8 cellular contexts compared by ENCODE assay signal in genomic region chr9:34809504-34810186, GRCh38.
A peak's percentile ranks its signal among the peaks of the same experiment; 100 is the strongest.
DNase-seq lines count a peak whose midpoint lies in the region; ATAC-seq and TF ChIP-seq lines count a peak whose summit lies in the region.

No MANE protein-coding gene starts in this region.

- H3K27ac Mint-ChIP-seq in natural killer cell treated with Interleukin-12 subunit alpha and Interleukin-12 subunit beta and Interleukin-15 and Interleukin-18, amount 100 ng/mL, for 72 hours = no peak overlapping the region

- H3K27me3 Mint-ChIP-seq in natural killer cell treated with Interleukin-12 subunit alpha and Interleukin-12 subunit beta and Interleukin-15 and Interleukin-18, amount 100 ng/mL, for 72 hours = peaks cover 36 to 76% of the 10 kb centered on the region in 2 donors

- H3K27me3 ChIP-seq in brain microvascular endothelial cell (replicated peaks) (peaks cover 18% of the 10 kb centered on the region), iPS DF 6.9 (ENCODE audit: control insufficient read depth, insufficient read depth, low read length) (no peaks in the 10 kb centered on the region; the same call in 1 of the 2 replicates), skeletal muscle tissue (ENCODE audit: control insufficient read depth in 3 of 3, insufficient read depth in 3 of 3, low read length in 3 of 3) (peaks cover 6 to 14% (median 11%) of the 10 kb centered on the region in 3 donors)

- TF ChIP-seq CTCF in brain microvascular endothelial cell (IDR thresholded peaks at IDR 0.05; ENCODE audit: low read depth, low read length, missing control alignments) = peak; percentile 65

- H3K36me3 Mint-ChIP-seq in natural killer cell treated with Interleukin-12 subunit alpha and Interleukin-12 subunit beta and Interleukin-15 and Interleukin-18, amount 100 ng/mL, for 72 hours = no peaks in the 10 kb centered on the region

- H3K4me3 ChIP-seq in brain microvascular endothelial cell (ENCODE audit: low read depth, low read length) (no peak overlapping the region), iPS DF 6.9 (ENCODE audit: low read length) (peak overlapping the region; percentile 12; the same call in 1 of the 2 replicates), skeletal muscle tissue (ENCODE audit: low read length in 3 of 3) (peak overlapping the region in 2 of 3 donors; percentile 30 to 60)

- in situ Hi-C loops in brain microvascular endothelial cell (cut with HindIII; ENCODE audit: low pct_ligation_motif_present, low sequenced_read_pairs) = no loop called here

- no peaks in the 10 kb centered on the region for H3K4me1 Mint-ChIP-seq in natural killer cell treated with Interleukin-12 subunit alpha and Interleukin-12 subunit beta and Interleukin-15 and Interleukin-18, amount 100 ng/mL, for 72 hours (ENCODE audit: low read depth in 2 of 2)

- H3K27ac ChIP-seq in brain microvascular endothelial cell (no peak overlapping the region), iPS DF 6.9 (ENCODE audit: low read length) (no peak overlapping the region), skeletal muscle tissue (ENCODE audit: low read depth, low read length) (no peak overlapping the region)

- no peaks in the 10 kb centered on the region for H3K9me3 ChIP-seq in iPS DF 6.9 (ENCODE audit: control insufficient read depth, insufficient read depth, low read length)
- peaks cover 2 to 17% (median 6%) of the 10 kb centered on the region in 3 donors for H3K9me3 ChIP-seq in skeletal muscle tissue (ENCODE audit: control insufficient read depth in 3 of 3, low read length in 3 of 3)

- DNase-seq in DMS53 (lab: John Stamatoyannopoulos, UW) (peak; percentile 49), DMS53 treated with DMSO at 0.1 percent for 48 hours (lab: John Stamatoyannopoulos, UW; ENCODE audit: unreplicated experiment) (no peak), brain microvascular endothelial cell (peak; percentile 1), iPS DF 6.9 (ENCODE audit: low read depth, low spot score) (peak; percentile 35), superior temporal gyrus (ENCODE audit: extremely low spot score) (no peak), AML-193 (lab: John Stamatoyannopoulos, UW) (no peak)
- DNase-seq in natural killer cell treated with Interleukin-12 subunit alpha and Interleukin-12 subunit beta and Interleukin-15 and Interleukin-18, amount 100 ng/mL, for 72 hours (ENCODE audit: low spot score) = no peak

- H3K36me3 ChIP-seq in brain microvascular endothelial cell (replicated peaks) (no peaks in the 10 kb centered on the region), iPS DF 6.9 (ENCODE audit: control insufficient read depth, insufficient read depth, low read length) (no peaks in the 10 kb centered on the region), skeletal muscle tissue (ENCODE audit: control insufficient read depth in 3 of 3, insufficient read depth in 3 of 3, low read length in 3 of 3) (no peaks in the 10 kb centered on the region)

- no peak for ATAC-seq in natural killer cell treated with Interleukin-12 subunit alpha and Interleukin-12 subunit beta and Interleukin-15 and Interleukin-18, amount 100 ng/mL, for 72 hours

- H3K9ac ChIP-seq in skeletal muscle tissue (ENCODE audit: low read depth in 1 of 3, low read length in 3 of 3) = no peak overlapping the region

- no peaks in the 10 kb centered on the region for H3K4me1 ChIP-seq in iPS DF 6.9 (ENCODE audit: control insufficient read depth, insufficient read depth, low read length)
- peaks cover 3 to 4% (median 4%) of the 10 kb centered on the region in 3 donors for H3K4me1 ChIP-seq in skeletal muscle tissue (ENCODE audit: control insufficient read depth in 3 of 3, insufficient read depth in 3 of 3, low read length in 3 of 3)

- H3K9me3 Mint-ChIP-seq in natural killer cell treated with Interleukin-12 subunit alpha and Interleukin-12 subunit beta and Interleukin-15 and Interleukin-18, amount 100 ng/mL, for 72 hours = no peaks in the 10 kb centered on the region

- no peak overlapping the region for H3K4me3 Mint-ChIP-seq in natural killer cell treated with Interleukin-12 subunit alpha and Interleukin-12 subunit beta and Interleukin-15 and Interleukin-18, amount 100 ng/mL, for 72 hours

- no CpG with 5 or more reads among the region's 70 CpGs for WGBS in iPS DF 6.9 (ENCODE audit: insufficient coverage, insufficient read length)

Comparison
In these comparisons a context has a peak if more than half of its experiments do, and no peak if none do; other contexts are left out.
1. DNase-seq: peak in DMS53 (single experiment), brain microvascular endothelial cell (single experiment) and iPS DF 6.9 (single experiment); none in DMS53 treated with DMSO at 0.1 percent for 48 hours (single experiment), superior temporal gyrus (single experiment), AML-193 (0 of 2) and natural killer cell treated with Interleukin-12 subunit alpha and Interleukin-12 subunit beta and Interleukin-15 and Interleukin-18, amount 100 ng/mL, for 72 hours (single experiment).